In the genomic region with DNA sequence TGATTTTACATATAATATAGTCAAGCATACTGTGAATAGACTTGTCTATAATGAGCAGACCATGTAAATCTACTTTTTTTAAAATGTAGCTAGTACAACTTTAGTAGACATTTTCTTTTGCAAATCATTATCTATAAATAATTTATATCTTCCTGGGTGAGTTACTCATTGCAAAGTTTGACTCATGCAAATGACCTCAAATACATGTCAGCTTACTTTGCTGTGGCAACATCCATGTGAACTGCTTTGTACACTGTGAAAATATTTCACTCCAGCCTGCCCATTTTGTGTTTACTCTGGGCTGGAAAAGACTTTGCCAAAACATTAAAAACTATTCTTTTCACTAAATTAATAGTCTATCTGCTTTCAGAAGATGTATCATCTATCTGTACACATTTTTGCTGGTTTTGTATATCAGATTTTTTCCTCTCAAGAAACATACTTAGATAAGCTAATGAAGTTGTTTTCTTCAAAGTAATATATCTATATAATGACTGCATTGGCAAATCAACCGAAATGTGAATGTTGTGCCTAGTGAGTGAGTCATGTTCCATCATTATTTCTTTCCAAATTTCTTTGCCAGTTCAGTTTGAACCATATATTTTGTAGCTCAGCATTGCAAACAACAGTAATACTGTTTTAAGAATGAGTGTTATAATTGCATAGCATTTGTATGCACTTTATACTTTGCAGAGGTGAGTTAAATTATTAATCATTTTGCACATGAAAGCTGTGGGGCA, we compare ENCODE assay signal across 1 cellular context.
TF ChIP-seq lines count a peak whose summit lies in the region.

No MANE protein-coding gene starts in this region.

TF ChIP-seq in IMR-90, 13 proteins besides CTCF, POLR2A, EP300 and RAD21:
- TF ChIP-seq MAFK (IDR thresholded peaks at IDR 0.05; ENCODE audit: low read depth, low read length) (no peak), SMC3 (IDR thresholded peaks at IDR 0.05; ENCODE audit: low read depth, low read length) (no peak), CEBPB (IDR thresholded peaks at IDR 0.05; ENCODE audit: low read depth, low read length) (peak; percentile 82), BHLHE40 (IDR thresholded peaks at IDR 0.05; ENCODE audit: low read depth, low read length) (peak; percentile 10; the same call in 1 of the 2 replicates), RFX5 (IDR thresholded peaks at IDR 0.05; ENCODE audit: low read depth, low read length) (no peak), MXI1 (IDR thresholded peaks at IDR 0.05; ENCODE audit: borderline replicate concordance, low read depth, low read length) (no peak), FOS (IDR thresholded peaks at IDR 0.05; ENCODE audit: low read depth, low read length) (peak; percentile 92), CHD1 (IDR thresholded peaks at IDR 0.05; ENCODE audit: low read depth, low read length) (no peak)
- TF ChIP-seq, protein P1, sequence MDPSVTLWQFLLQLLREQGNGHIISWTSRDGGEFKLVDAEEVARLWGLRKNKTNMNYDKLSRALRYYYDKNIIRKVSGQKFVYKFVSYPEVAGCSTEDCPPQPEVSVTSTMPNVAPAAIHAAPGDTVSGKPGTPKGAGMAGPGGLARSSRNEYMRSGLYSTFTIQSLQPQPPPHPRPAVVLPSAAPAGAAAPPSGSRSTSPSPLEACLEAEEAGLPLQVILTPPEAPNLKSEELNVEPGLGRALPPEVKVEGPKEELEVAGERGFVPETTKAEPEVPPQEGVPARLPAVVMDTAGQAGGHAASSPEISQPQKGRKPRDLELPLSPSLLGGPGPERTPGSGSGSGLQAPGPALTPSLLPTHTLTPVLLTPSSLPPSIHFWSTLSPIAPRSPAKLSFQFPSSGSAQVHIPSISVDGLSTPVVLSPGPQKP (IDR thresholded peaks at IDR 0.05; ENCODE audit: borderline replicate concordance, low read depth, low read length), result no peak
- TF ChIP-seq, protein P2, sequence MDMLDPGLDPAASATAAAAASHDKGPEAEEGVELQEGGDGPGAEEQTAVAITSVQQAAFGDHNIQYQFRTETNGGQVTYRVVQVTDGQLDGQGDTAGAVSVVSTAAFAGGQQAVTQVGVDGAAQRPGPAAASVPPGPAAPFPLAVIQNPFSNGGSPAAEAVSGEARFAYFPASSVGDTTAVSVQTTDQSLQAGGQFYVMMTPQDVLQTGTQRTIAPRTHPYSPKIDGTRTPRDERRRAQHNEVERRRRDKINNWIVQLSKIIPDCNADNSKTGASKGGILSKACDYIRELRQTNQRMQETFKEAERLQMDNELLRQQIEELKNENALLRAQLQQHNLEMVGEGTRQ (IDR thresholded peaks at IDR 0.05; ENCODE audit: low read depth, low read length), result no peak
TF ChIP-seq in IMR-90: peak in this region for 3.
